In genomic region chr18:58714821-58715220, GRCh38 we compare ENCODE assay signal across 24 cellular contexts. TPM values are rescaled to one million over a fixed set of nuclear protein-coding genes. Genes with fewer than 3 reads are reported as not detected.
DNase-seq lines count a peak whose midpoint lies in the region; ATAC-seq and TF ChIP-seq lines count a peak whose summit lies in the region.
"Had no signal": no experiment of that assay in that cellular context is flagged by ENCODE, and none has a peak within 500 bp of the region (broad histone marks: within the 10 kb centered on the region; RNA-seq: fewer than 3 reads in every experiment).

No MANE protein-coding gene starts in this region.

- TF ChIP-seq CTCF in OCI-LY1 (IDR thresholded peaks at IDR 0.05; ENCODE audit: low read length): no peak
- TF ChIP-seq CTCF in suprapubic skin (IDR thresholded peaks at IDR 0.05): no peak

- no peaks in the 10 kb centered on the region for H3K79me2 ChIP-seq in OCI-LY1 (ENCODE audit: insufficient read depth, low read length)

- H3K27ac Mint-ChIP-seq in activated naive CD4-positive, alpha-beta T cell treated with anti-CD3 and anti-CD28 coated beads, Interleukin-2, amount 10 ng/mL, durations not matched to agents 7 days and 5 days: peak overlapping the region; percentile 81
- peak overlapping the region; percentile 74 for H3K27ac Mint-ChIP-seq in central memory CD8-positive, alpha-beta T cell (ENCODE audit: low read depth)
- peak overlapping the region; percentile 86 to 95 for H3K27ac Mint-ChIP-seq in stimulated activated naive CD8-positive, alpha-beta T cell treated with anti-CD3 and anti-CD28 coated beads, Interleukin-15, amount 100 ng/mL, for 72 hours

- WGBS in suprapubic skin: 100% methylated on average over 1 of the region's 1 CpG

- CTCF ChIA-PET in activated naive CD4-positive, alpha-beta T cell treated with anti-CD3 and anti-CD28 coated beads, Interleukin-2, amount 10 ng/mL, durations not matched to agents 7 days and 5 days (lab: Charles Lee): no interaction called here

- no peaks in the 10 kb centered on the region for H3K36me3 ChIP-seq in OCI-LY1 (ENCODE audit: insufficient read depth, low read length)
- H3K36me3 ChIP-seq in suprapubic skin: peaks cover 39% of the 10 kb centered on the region
- H3K36me3 ChIP-seq: WERI-Rb-1 had no signal

- no peak for ATAC-seq in central memory CD8-positive, alpha-beta T cell (replicated peaks; ENCODE audit: extremely low read depth, poor library complexity, severe bottlenecking)
- peak; percentile 61 for ATAC-seq in stimulated activated naive CD8-positive, alpha-beta T cell treated with anti-CD3 and anti-CD28 coated beads, Interleukin-15, amount 100 ng/mL, for 72 hours
- no peak for ATAC-seq in GM21381 (IDR thresholded peaks at IDR 0.05; ENCODE audit: unreplicated experiment)
- ATAC-seq: body of pancreas, foreskin keratinocyte, left cardiac atrium had no signal

- no peak for TF ChIP-seq POLR2A in suprapubic skin (IDR thresholded peaks at IDR 0.05)

- H3K4me1 ChIP-seq in OCI-LY1 (ENCODE audit: insufficient read depth, low read length, severe bottlenecking) (peaks cover 36% of the 10 kb centered on the region), suprapubic skin (no peaks in the 10 kb centered on the region)
- H3K4me1 ChIP-seq: body of pancreas, foreskin keratinocyte, testis had no signal

- no peaks in the 10 kb centered on the region for H4K20me1 ChIP-seq in OCI-LY1 (ENCODE audit: insufficient read depth, low read length)

- H3K9me2 ChIP-seq in OCI-LY1 (ENCODE audit: low read depth, low read length): no peaks in the 10 kb centered on the region

- no peaks in the 10 kb centered on the region for H3K27me3 Mint-ChIP-seq in activated naive CD4-positive, alpha-beta T cell treated with anti-CD3 and anti-CD28 coated beads, Interleukin-2, amount 10 ng/mL, durations not matched to agents 7 days and 5 days
- H3K27me3 Mint-ChIP-seq in central memory CD8-positive, alpha-beta T cell: no peaks in the 10 kb centered on the region
- H3K27me3 Mint-ChIP-seq in stimulated activated naive CD8-positive, alpha-beta T cell treated with anti-CD3 and anti-CD28 coated beads, Interleukin-15, amount 100 ng/mL, for 72 hours: no peaks in the 10 kb centered on the region

- H3K9me3 ChIP-seq in OCI-LY1 (ENCODE audit: low read length): no peaks in the 10 kb centered on the region
- no peaks in the 10 kb centered on the region for H3K9me3 ChIP-seq in suprapubic skin
- H3K9me3 ChIP-seq: body of pancreas, testis had no signal

- TF ChIP-seq EP300 in suprapubic skin (IDR thresholded peaks at IDR 0.05): no peak

- peak overlapping the region; percentile 44 for H3K4me2 ChIP-seq in OCI-LY1 (ENCODE audit: low read length)

- peaks cover 51% of the 10 kb centered on the region for H3K4me1 Mint-ChIP-seq in activated naive CD4-positive, alpha-beta T cell treated with anti-CD3 and anti-CD28 coated beads, Interleukin-2, amount 10 ng/mL, durations not matched to agents 7 days and 5 days
- peaks cover 40% of the 10 kb centered on the region for H3K4me1 Mint-ChIP-seq in central memory CD8-positive, alpha-beta T cell
- H3K4me1 Mint-ChIP-seq in stimulated activated naive CD8-positive, alpha-beta T cell treated with anti-CD3 and anti-CD28 coated beads, Interleukin-15, amount 100 ng/mL, for 72 hours: peaks cover 68% of the 10 kb centered on the region

- H3K9me3 Mint-ChIP-seq in activated naive CD4-positive, alpha-beta T cell treated with anti-CD3 and anti-CD28 coated beads, Interleukin-2, amount 10 ng/mL, durations not matched to agents 7 days and 5 days: no peaks in the 10 kb centered on the region
- no peaks in the 10 kb centered on the region for H3K9me3 Mint-ChIP-seq in central memory CD8-positive, alpha-beta T cell
- H3K9me3 Mint-ChIP-seq in stimulated activated naive CD8-positive, alpha-beta T cell treated with anti-CD3 and anti-CD28 coated beads, Interleukin-15, amount 100 ng/mL, for 72 hours: no peaks in the 10 kb centered on the region

- no peak overlapping the region for H3K4me3 ChIP-seq in OCI-LY1 (ENCODE audit: low read depth, low read length, poor library complexity, severe bottlenecking)
- no peak overlapping the region for H3K4me3 ChIP-seq in suprapubic skin
- H3K4me3 ChIP-seq: body of pancreas, testis had no signal

- H3K4me3 Mint-ChIP-seq in activated naive CD4-positive, alpha-beta T cell treated with anti-CD3 and anti-CD28 coated beads, Interleukin-2, amount 10 ng/mL, durations not matched to agents 7 days and 5 days: no peak overlapping the region
- H3K4me3 Mint-ChIP-seq in central memory CD8-positive, alpha-beta T cell: no peak overlapping the region
- H3K4me3 Mint-ChIP-seq in stimulated activated naive CD8-positive, alpha-beta T cell treated with anti-CD3 and anti-CD28 coated beads, Interleukin-15, amount 100 ng/mL, for 72 hours: peak overlapping the region; percentile 1 to 78

- H3K36me3 Mint-ChIP-seq in activated naive CD4-positive, alpha-beta T cell treated with anti-CD3 and anti-CD28 coated beads, Interleukin-2, amount 10 ng/mL, durations not matched to agents 7 days and 5 days: peaks cover 72% of the 10 kb centered on the region
- peaks cover 19% of the 10 kb centered on the region for H3K36me3 Mint-ChIP-seq in central memory CD8-positive, alpha-beta T cell (ENCODE audit: insufficient read depth)

- no peaks in the 10 kb centered on the region for H3F3A ChIP-seq in OCI-LY1 (ENCODE audit: insufficient read depth, low read length)

- no peak overlapping the region for H3K9ac ChIP-seq in OCI-LY1 (ENCODE audit: low read length)

- no peak overlapping the region for H2AFZ ChIP-seq in OCI-LY1 (ENCODE audit: low read length)

- H3K27ac ChIP-seq in OCI-LY1 (ENCODE audit: low read depth, low read length, poor library complexity, severe bottlenecking): peak overlapping the region; percentile 62
- no peak overlapping the region for H3K27ac ChIP-seq in suprapubic skin
- H3K27ac ChIP-seq: body of pancreas, foreskin keratinocyte, testis, WERI-Rb-1 had no signal

- H3K27me3 ChIP-seq in OCI-LY1 (ENCODE audit: insufficient read depth, low read length) (no peaks in the 10 kb centered on the region), suprapubic skin (no peaks in the 10 kb centered on the region)
- H3K27me3 ChIP-seq: body of pancreas, foreskin keratinocyte, testis had no signal

- DNase-seq in activated naive CD4-positive, alpha-beta T cell treated with anti-CD3 and anti-CD28 coated beads, Interleukin-2, amount 10 ng/mL, durations not matched to agents 7 days and 5 days: no peak
- no peak for DNase-seq in activated naive CD4-positive, alpha-beta T cell treated with Interleukin-2 at 50 U/mL for 16 hours
- no peak for DNase-seq in central memory CD8-positive, alpha-beta T cell (ENCODE audit: low spot score in 2 of 2)
- DNase-seq in stimulated activated naive CD8-positive, alpha-beta T cell treated with anti-CD3 and anti-CD28 coated beads, Interleukin-15, amount 100 ng/mL, for 72 hours: no peak
- DNase-seq in suprapubic skin (ENCODE audit: low spot score in 2 of 2) (no peak), NCI-H1417 (lab: John Stamatoyannopoulos, UW) (no peak)
- DNase-seq: ACHN; activated CD8-positive, alpha-beta memory T cell treated with anti-CD3 and anti-CD28 coated beads for 24 hours; activated T-cell treated with anti-CD3 and anti-CD28 coated beads, Interleukin-2, amount 50 U/mL, for 48 hours; body of pancreas; C1 segment of cervical spinal cord; effector CD4-positive, alpha-beta T cell; foreskin keratinocyte; left cardiac atrium; mesenchymal stem cell; NCI-H1048; NCI-H187; retina; RPMI8226; stimulated activated CD4-positive, alpha-beta T cell treated with anti-CD3 and anti-CD28 coated beads, Interleukin-2, amount 100 ng/mL, for 24 hours; testis; WERI-Rb-1 had no signal

RNA-seq across cellular contexts. Expression of gene MALT1, which starts 43.6 kb away (rescaled TPM):
- total RNA-seq in suprapubic skin: 10 to 100 TPM; 33.9 to 49.5 (median 37.1) TPM

Comparison
In these comparisons a context has a peak if more than half of its experiments do, and no peak if none do; other contexts are left out.
1. H3K4me3 Mint-ChIP-seq: peak in stimulated activated naive CD8-positive, alpha-beta T cell treated with anti-CD3 and anti-CD28 coated beads, Interleukin-15, amount 100 ng/mL, for 72 hours (2 of 2); none in activated naive CD4-positive, alpha-beta T cell treated with anti-CD3 and anti-CD28 coated beads, Interleukin-2, amount 10 ng/mL, durations not matched to agents 7 days and 5 days (single experiment) and central memory CD8-positive, alpha-beta T cell (single experiment).
2. Peak in every context shown above with its lines, with median percentiles within 50 percentile points of each other: H3K27ac Mint-ChIP-seq.